In genomic region chr7:157404845-157405481, GRCh38 we compare ENCODE assay signal across 9 cellular contexts.
DNase-seq lines count a peak whose midpoint lies in the region; ATAC-seq and TF ChIP-seq lines count a peak whose summit lies in the region.
"Had no signal": no experiment of that assay in that cellular context is flagged by ENCODE, and none has a peak within 500 bp of the region (broad histone marks: within the 10 kb centered on the region; RNA-seq: fewer than 3 reads in every experiment).

No MANE protein-coding gene starts in this region.

- no peak overlapping the region for H2AK5ac ChIP-seq in mesendoderm (ENCODE audit: low read length)

- H3K4me2 ChIP-seq in PC-3 (ENCODE audit: low read length) (peak overlapping the region; percentile 42), mesendoderm (ENCODE audit: low read length) (no peak overlapping the region)

- peaks cover 2 to 14% (median 4%) of the 10 kb centered on the region in 3 donors for H3K4me1 Mint-ChIP-seq in CD8-positive, alpha-beta memory T cell
- H3K4me1 Mint-ChIP-seq in central memory CD8-positive, alpha-beta T cell: no peaks in the 10 kb centered on the region
- peaks cover 22 to 33% of the 10 kb centered on the region in 2 donors for H3K4me1 Mint-ChIP-seq in natural killer cell treated with Interleukin-12 subunit alpha and Interleukin-12 subunit beta and Interleukin-15 and Interleukin-18, amount 100 ng/mL, for 72 hours (ENCODE audit: low read depth in 2 of 2)
- H3K4me1 Mint-ChIP-seq: activated B cell treated with CpG ODN at 0.5 μM for 24 hours had no signal

- no peak overlapping the region for H2BK15ac ChIP-seq in mesendoderm (replicated peaks; ENCODE audit: low read depth)

- no peak overlapping the region for H3K4me3 Mint-ChIP-seq in CD8-positive, alpha-beta memory T cell
- no peak overlapping the region for H3K4me3 Mint-ChIP-seq in central memory CD8-positive, alpha-beta T cell
- H3K4me3 Mint-ChIP-seq in natural killer cell treated with Interleukin-12 subunit alpha and Interleukin-12 subunit beta and Interleukin-15 and Interleukin-18, amount 100 ng/mL, for 72 hours: no peak overlapping the region
- H3K4me3 Mint-ChIP-seq: activated B cell treated with CpG ODN at 0.5 μM for 24 hours had no signal

- H3K9ac ChIP-seq in PC-3 (ENCODE audit: low read length) (peak overlapping the region; percentile 91), mesendoderm (ENCODE audit: low read length) (no peak overlapping the region)

- no peak overlapping the region for H4K8ac ChIP-seq in mesendoderm (ENCODE audit: low read depth, low read length)

- H3K56ac ChIP-seq in mesendoderm (ENCODE audit: low read length): no peak overlapping the region

- intact Hi-C loops in PC-3 (cut with micrococcal nuclease): no loop called here

- no CpG with 5 or more reads among the region's 15 CpGs for WGBS in mesendoderm (ENCODE audit: extremely low coverage, insufficient coverage, low lambda C conversion rate)

- no peak overlapping the region for H4K5ac ChIP-seq in mesendoderm (ENCODE audit: low read length)

- peak overlapping the region in 4 of 8 donors; percentile 17 to 93 (median 76) for H3K27ac Mint-ChIP-seq in CD8-positive, alpha-beta memory T cell
- peak overlapping the region; percentile 82 for H3K27ac Mint-ChIP-seq in central memory CD8-positive, alpha-beta T cell (ENCODE audit: low read depth)
- peak overlapping the region in 1 of 2 donors; percentile 72 for H3K27ac Mint-ChIP-seq in natural killer cell treated with Interleukin-12 subunit alpha and Interleukin-12 subunit beta and Interleukin-15 and Interleukin-18, amount 100 ng/mL, for 72 hours
- H3K27ac Mint-ChIP-seq: activated B cell treated with CpG ODN at 0.5 μM for 24 hours had no signal

- ATAC-seq in PC-3 (peak; percentile 83), GM18858 (IDR thresholded peaks at IDR 0.05; ENCODE audit: unreplicated experiment) (no peak)
- ATAC-seq in central memory CD8-positive, alpha-beta T cell (replicated peaks; ENCODE audit: extremely low read depth, poor library complexity, severe bottlenecking): no peak
- ATAC-seq in natural killer cell treated with Interleukin-12 subunit alpha and Interleukin-12 subunit beta and Interleukin-15 and Interleukin-18, amount 100 ng/mL, for 72 hours: peak; percentile 11 to 24

- H3K27ac ChIP-seq in CD8-positive, alpha-beta memory T cell (ENCODE audit: low read depth, low read length): peak overlapping the region; percentile 41
- H3K27ac ChIP-seq in PC-3 (ENCODE audit: low read length): peak overlapping the region; percentile 97
- no peak overlapping the region for H3K27ac ChIP-seq in mesendoderm (ENCODE audit: low read depth, low read length)

- no peaks in the 10 kb centered on the region for H3K27me3 Mint-ChIP-seq in CD8-positive, alpha-beta memory T cell
- no peaks in the 10 kb centered on the region for H3K27me3 Mint-ChIP-seq in central memory CD8-positive, alpha-beta T cell
- no peaks in the 10 kb centered on the region for H3K27me3 Mint-ChIP-seq in natural killer cell treated with Interleukin-12 subunit alpha and Interleukin-12 subunit beta and Interleukin-15 and Interleukin-18, amount 100 ng/mL, for 72 hours
- H3K27me3 Mint-ChIP-seq: activated B cell treated with CpG ODN at 0.5 μM for 24 hours had no signal

- H3K27me3 ChIP-seq in CD8-positive, alpha-beta memory T cell (ENCODE audit: insufficient read depth, low read length, poor library complexity, severe bottlenecking): no peaks in the 10 kb centered on the region
- H3K27me3 ChIP-seq in PC-3 (ENCODE audit: low read length) (no peaks in the 10 kb centered on the region), mesendoderm (ENCODE audit: insufficient read depth, low read length, poor library complexity) (no peaks in the 10 kb centered on the region)

- BruUV-seq in PC-3 (replicated peaks; lab: Mats Ljungman, UMichigan): no TSS peak

- H2AFZ ChIP-seq in PC-3 (ENCODE audit: low read length): no peak overlapping the region

- no peak for TF ChIP-seq CTCF in PC-3 (conservative IDR thresholded peaks at IDR 0.05; ENCODE audit: low read depth, low read length)

- no peak overlapping the region for H2BK120ac ChIP-seq in mesendoderm (ENCODE audit: low read depth, low read length)

- no peak overlapping the region for H3K4ac ChIP-seq in mesendoderm (ENCODE audit: low read depth, low read length)

- no peak overlapping the region for H3K4me3 ChIP-seq in CD8-positive, alpha-beta memory T cell (ENCODE audit: low read length)
- H3K4me3 ChIP-seq in PC-3 (ENCODE audit: low read length) (no peak overlapping the region), mesendoderm (ENCODE audit: low read length) (no peak overlapping the region)

- POLR2A ChIA-PET in CD8-positive, alpha-beta memory T cell (lab: Charles Lee): no interaction called here
- POLR2A ChIA-PET in PC-3 (lab: Charles Lee; ENCODE audit: unreplicated experiment): no interaction called here

- peak in 1 of 5 donors; percentile 41 for DNase-seq in CD8-positive, alpha-beta memory T cell
- DNase-seq in PC-3: peak; percentile 95
- DNase-seq in central memory CD8-positive, alpha-beta T cell (ENCODE audit: low spot score in 2 of 2): no peak
- DNase-seq in natural killer cell treated with Interleukin-12 subunit alpha and Interleukin-12 subunit beta and Interleukin-15 and Interleukin-18, amount 100 ng/mL, for 72 hours (ENCODE audit: low spot score): no peak
- DNase-seq in NCI-H524 treated with DMSO at 0.1 percent for 48 hours (lab: John Stamatoyannopoulos, UW): no peak
- DNase-seq in mesendoderm: no peak
- DNase-seq in HK-2 (ENCODE audit: unreplicated experiment): no peak
- DNase-seq: activated B cell treated with CpG ODN at 0.5 μM for 24 hours had no signal

- no peaks in the 10 kb centered on the region for H3K4me1 ChIP-seq in CD8-positive, alpha-beta memory T cell (ENCODE audit: insufficient read depth, low read length)
- H3K4me1 ChIP-seq in PC-3 (ENCODE audit: insufficient read depth, low read length): peaks cover 28% of the 10 kb centered on the region
- H3K4me1 ChIP-seq in mesendoderm (ENCODE audit: control insufficient read depth, low read depth, low read length): no peaks in the 10 kb centered on the region

- H3K36me3 Mint-ChIP-seq in CD8-positive, alpha-beta memory T cell: peaks cover 0 to 54% (median 6%) of the 10 kb centered on the region in 3 donors
- peaks cover 14% of the 10 kb centered on the region for H3K36me3 Mint-ChIP-seq in central memory CD8-positive, alpha-beta T cell (ENCODE audit: insufficient read depth)
- no peaks in the 10 kb centered on the region for H3K36me3 Mint-ChIP-seq in natural killer cell treated with Interleukin-12 subunit alpha and Interleukin-12 subunit beta and Interleukin-15 and Interleukin-18, amount 100 ng/mL, for 72 hours

- no peak overlapping the region for H3K18ac ChIP-seq in mesendoderm (ENCODE audit: low read length)

- no peaks in the 10 kb centered on the region for H3F3A ChIP-seq in PC-3 (ENCODE audit: low read length, unreplicated experiment)

- CTCF ChIA-PET in CD8-positive, alpha-beta memory T cell (lab: Charles Lee): no interaction called here
- CTCF ChIA-PET in PC-3 (lab: Charles Lee): interaction anchor here (0.6 kb wide), 1 partner anchor 28 kb away, joined by 3 read pairs; no protein-coding TSS in a partner anchor

- H3K23ac ChIP-seq in mesendoderm (ENCODE audit: low read length): no peak overlapping the region

- peaks cover 11% of the 10 kb centered on the region for H3K79me1 ChIP-seq in mesendoderm (ENCODE audit: low read length)

- H2BK5ac ChIP-seq in mesendoderm (ENCODE audit: low read length): no peak overlapping the region

- no peaks in the 10 kb centered on the region for H3K9me3 ChIP-seq in CD8-positive, alpha-beta memory T cell (ENCODE audit: low read length)
- no peaks in the 10 kb centered on the region for H3K9me3 ChIP-seq in PC-3 (ENCODE audit: low read length)

- H4K20me1 ChIP-seq in PC-3 (ENCODE audit: low read length): no peaks in the 10 kb centered on the region

- H3K9me2 ChIP-seq in PC-3 (replicated peaks; ENCODE audit: low read length): no peaks in the 10 kb centered on the region

- H3K36me3 ChIP-seq in CD8-positive, alpha-beta memory T cell (ENCODE audit: insufficient read depth, low read length): peaks cover 5% of the 10 kb centered on the region
- H3K36me3 ChIP-seq in PC-3 (ENCODE audit: low read depth, low read length) (peaks cover 6% of the 10 kb centered on the region), mesendoderm (ENCODE audit: control insufficient read depth, insufficient read depth, low read length) (peaks cover 3% of the 10 kb centered on the region)

- H3K79me2 ChIP-seq in PC-3 (ENCODE audit: low read length) (peaks cover 19% of the 10 kb centered on the region), mesendoderm (ENCODE audit: control insufficient read depth, insufficient read depth, low read length) (peaks cover 12% of the 10 kb centered on the region)

- no peaks in the 10 kb centered on the region for H3K9me3 Mint-ChIP-seq in CD8-positive, alpha-beta memory T cell
- H3K9me3 Mint-ChIP-seq in central memory CD8-positive, alpha-beta T cell: no peaks in the 10 kb centered on the region
- H3K9me3 Mint-ChIP-seq in natural killer cell treated with Interleukin-12 subunit alpha and Interleukin-12 subunit beta and Interleukin-15 and Interleukin-18, amount 100 ng/mL, for 72 hours: no peaks in the 10 kb centered on the region
- H3K9me3 Mint-ChIP-seq: activated B cell treated with CpG ODN at 0.5 μM for 24 hours had no signal

Comparison
In these comparisons a context has a peak if more than half of its experiments do, and no peak if none do; other contexts are left out.
1. ATAC-seq: peak in PC-3 (single experiment) and natural killer cell treated with Interleukin-12 subunit alpha and Interleukin-12 subunit beta and Interleukin-15 and Interleukin-18, amount 100 ng/mL, for 72 hours (2 of 2); none in central memory CD8-positive, alpha-beta T cell (single experiment) and GM18858 (single experiment).